Comparison of ENCODE assay signal across 1 cellular context in the genomic region with DNA sequence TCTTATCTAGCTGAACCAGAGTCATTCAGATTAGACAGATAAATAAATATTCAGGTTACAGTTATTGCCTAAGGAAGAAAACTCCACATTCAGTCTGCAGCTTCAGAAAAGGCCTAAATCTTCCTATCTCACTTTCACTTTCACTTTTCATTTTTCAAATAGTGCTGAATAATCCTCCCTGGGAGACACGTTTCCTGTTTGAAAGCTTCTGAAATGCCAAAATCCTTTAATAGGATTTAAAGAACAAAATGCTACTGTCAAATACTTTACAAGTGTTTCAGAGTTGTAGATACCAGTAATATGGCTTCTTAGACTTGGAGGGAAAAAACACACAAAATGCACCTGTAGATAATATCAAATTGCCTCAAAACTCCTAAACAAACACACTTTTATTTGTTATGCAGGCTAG.
TF ChIP-seq lines count a peak whose summit lies in the region.

No MANE protein-coding gene starts in this region.

TF ChIP-seq in A549, 52 proteins besides CTCF, POLR2A, EP300 and RAD21 (continued from another document):
- no peak for TF ChIP-seq MAZ (IDR thresholded peaks at IDR 0.05; ENCODE audit: borderline replicate concordance, low read depth, low read length)
TF ChIP-seq in A549: peak in this region for 0.
